1 cellular context compared by ENCODE assay signal in genomic region chr2:205759732-205760516, GRCh38.
A peak's percentile ranks its signal among the peaks of the same experiment; 100 is the strongest.
TF ChIP-seq lines count a peak whose summit lies in the region.

No MANE protein-coding gene starts in this region.

TF ChIP-seq in SK-N-SH, 30 proteins besides CTCF, POLR2A, EP300 and RAD21:
- TF ChIP-seq RXRA (IDR thresholded peaks at IDR 0.05; ENCODE audit: borderline replicate concordance, low read depth) (no peak), TCF12 (IDR thresholded peaks at IDR 0.05) (peak; percentile 56; the same call in 1 of the 2 replicates), EZH2phosphoT487 (IDR thresholded peaks at IDR 0.05; ENCODE audit: borderline replicate concordance, low read depth) (no peak), USF2 (IDR thresholded peaks at IDR 0.05; ENCODE audit: borderline replicate concordance, low read depth, low read length) (no peak), RCOR1 (IDR thresholded peaks at IDR 0.05; ENCODE audit: low read length) (peak; percentile 45; the same call in 1 of the 2 replicates), REST (IDR thresholded peaks at IDR 0.05; ENCODE audit: low read depth, low read length) (no peak), RFX5 (IDR thresholded peaks at IDR 0.05; ENCODE audit: low read length) (no peak), FOXJ3 (CRISPR knock-in tag; IDR thresholded peaks at IDR 0.05) (no peak), PBX3 (IDR thresholded peaks at IDR 0.05) (0 out of 2 replicates have a peak, but pooled peaks have one; percentile 20), SMC3 (IDR thresholded peaks at IDR 0.05; ENCODE audit: low read depth, low read length) (no peak), MEF2A (IDR thresholded peaks at IDR 0.05; ENCODE audit: borderline replicate concordance, low read depth) (no peak), POLR2AphosphoS5 (IDR thresholded peaks at IDR 0.05; ENCODE audit: low read depth, low read length) (no peak), NRF1 (IDR thresholded peaks at IDR 0.05; ENCODE audit: low read depth, low read length) (no peak), USF1 (IDR thresholded peaks at IDR 0.05; ENCODE audit: borderline replicate concordance, low read depth) (no peak), NFIC (IDR thresholded peaks at IDR 0.05; ENCODE audit: borderline replicate concordance) (no peak), GATA2 (CRISPR knock-in tag; IDR thresholded peaks at IDR 0.05) (0 out of 2 replicates have a peak, but pooled peaks have one; percentile 20), ELF1 (IDR thresholded peaks at IDR 0.05) (no peak), ZBTB33 (IDR thresholded peaks at IDR 0.05; ENCODE audit: borderline replicate concordance, low read depth) (no peak)
